Comparison of ENCODE assay signal across 8 cellular contexts in the genomic region with DNA sequence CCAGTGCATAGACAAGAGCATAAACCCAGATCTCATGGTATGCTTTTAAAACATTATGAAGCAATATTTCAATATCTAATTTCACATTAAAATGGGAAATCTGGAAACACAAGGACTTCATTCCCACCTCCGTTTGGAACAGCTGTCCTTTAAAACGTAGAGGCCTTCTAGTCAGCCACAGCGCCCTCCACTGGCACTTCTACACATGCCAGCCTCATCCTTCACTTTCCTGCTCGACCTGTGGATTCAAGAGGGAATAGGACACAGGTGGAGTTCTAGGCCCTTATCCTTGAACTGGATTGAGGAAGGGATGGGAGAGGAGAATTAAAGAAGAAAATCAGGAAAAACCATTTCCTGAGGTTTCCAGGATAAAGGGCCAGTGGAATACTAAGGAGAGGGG.
DNase-seq lines count a peak whose midpoint lies in the region; ATAC-seq, FAIRE-seq and TF ChIP-seq lines count a peak whose summit lies in the region.

No MANE protein-coding gene starts in this region.

- POLR2A ChIA-PET in A549 (lab: Yijun Ruan, JAX), result no interaction called here
- POLR2A ChIA-PET in T-cell (lab: Charles Lee), result interaction anchor here in 1 of 2 donors (1.0 kb wide), 1 partner anchor 32 kb away, joined by 3 read pairs; no protein-coding TSS in a partner anchor

- TF ChIP-seq RAD21 in A549 (conservative IDR thresholded peaks at IDR 0.05 in 1 of 2, IDR thresholded peaks at IDR 0.05 in 1 of 2), result no peak

- no peaks in the 10 kb centered on the region for H3K27me3 Mint-ChIP-seq in T-cell

- peak overlapping the region; percentile 85 to 90 for H3K27ac Mint-ChIP-seq in T-cell

- FAIRE-seq in A549 (lab: Jason Lieb, UNC), result no peak

- no peaks in the 10 kb centered on the region for H3K9me3 Mint-ChIP-seq in T-cell

- peaks cover 59 to 75% (median 59%) of the 10 kb centered on the region in 3 donors for H3K4me1 Mint-ChIP-seq in T-cell

- 0 out of 3 replicates have a peak, but pooled peaks have one; percentile 13 for TF ChIP-seq CTCF in A549 (IDR thresholded peaks at IDR 0.05)

- DNase-seq in A549 (ENCODE audit: low read depth in 1 of 2, low spot score in 1 of 2) (peak in 1 of 2 experiments; percentile 29), ELF-1 (ENCODE audit: low read depth, low spot score) (peak; percentile 66), T-cell (no peak), globus pallidus (ENCODE audit: low spot score) (peak; percentile 38), NCI-H128 (lab: John Stamatoyannopoulos, UW; ENCODE audit: unreplicated experiment) (no peak)
- no peak for DNase-seq in stimulated activated CD4-positive, alpha-beta T cell treated with anti-CD3 and anti-CD28 coated beads, Interleukin-15, amount 100 ng/mL, for 24 hours

- no peak overlapping the region for H3K4me2 ChIP-seq in A549

- no peak overlapping the region for H3K4me3 ChIP-seq in A549

- no peak for TF ChIP-seq POLR2A in A549 (IDR thresholded peaks at IDR 0.05; ENCODE audit: low read length)

- ATAC-seq in A549, result peak in 1 of 2 experiments; percentile 53; a peak in 1 of 6 replicates
- ATAC-seq in T-cell (replicated peaks in 1 of 4), result no peak
- no peak for ATAC-seq in GM21723 (IDR thresholded peaks at IDR 0.05; ENCODE audit: unreplicated experiment)
- ATAC-seq in GM18502 (IDR thresholded peaks at IDR 0.05; ENCODE audit: poor library complexity, unreplicated experiment), result no peak

- no peaks in the 10 kb centered on the region for H3K36me3 Mint-ChIP-seq in T-cell

- CTCF ChIA-PET in A549 (lab: Yijun Ruan, JAX) (interaction anchor here (1.0 to 3.7 kb wide), 3 partner anchors 13 to 32 kb away, joined by 3 to 18 read pairs (median 4); no protein-coding TSS in a partner anchor), T-cell (lab: Charles Lee) (interaction anchor here in 1 of 2 donors (1.3 to 1.9 kb wide), 2 partner anchors 8 to 31 kb away, joined by 3 to 11 read pairs; no protein-coding TSS in a partner anchor)

- H3K9me3 ChIP-seq in A549, result no peaks in the 10 kb centered on the region

- peaks cover 6% of the 10 kb centered on the region; the same call in 2 of the 3 replicates for H3K4me1 ChIP-seq in A549

- H3K4me3 Mint-ChIP-seq in T-cell, result peak overlapping the region in 1 of 3 donors; percentile 82

- H3K27ac ChIP-seq in A549, result no peak overlapping the region

- TF ChIP-seq EP300 in A549 (IDR thresholded peaks at IDR 0.05), result no peak

- WGBS in A549 (ENCODE audit: missing lambda C conversion rate), result 32% methylated on average over 4 of the region's 4 CpGs

TF ChIP-seq in A549, 52 proteins besides CTCF, POLR2A, EP300 and RAD21:
- TF ChIP-seq FOSB (CRISPR knock-in tag; IDR thresholded peaks at IDR 0.05), result no peak
- TF ChIP-seq PHF8 (IDR thresholded peaks at IDR 0.05; ENCODE audit: borderline replicate concordance, low read depth), result no peak
- TF ChIP-seq EHMT2 (IDR thresholded peaks at IDR 0.05; ENCODE audit: low read depth), result no peak
- TF ChIP-seq HOXA7 (CRISPR knock-in tag; IDR thresholded peaks at IDR 0.05), result no peak
- no peak for TF ChIP-seq TP53 (CRISPR knock-in tag; IDR thresholded peaks at IDR 0.05)
- TF ChIP-seq BHLHE40 (IDR thresholded peaks at IDR 0.05; ENCODE audit: low read depth, low read length), result no peak
- TF ChIP-seq, protein P1, sequence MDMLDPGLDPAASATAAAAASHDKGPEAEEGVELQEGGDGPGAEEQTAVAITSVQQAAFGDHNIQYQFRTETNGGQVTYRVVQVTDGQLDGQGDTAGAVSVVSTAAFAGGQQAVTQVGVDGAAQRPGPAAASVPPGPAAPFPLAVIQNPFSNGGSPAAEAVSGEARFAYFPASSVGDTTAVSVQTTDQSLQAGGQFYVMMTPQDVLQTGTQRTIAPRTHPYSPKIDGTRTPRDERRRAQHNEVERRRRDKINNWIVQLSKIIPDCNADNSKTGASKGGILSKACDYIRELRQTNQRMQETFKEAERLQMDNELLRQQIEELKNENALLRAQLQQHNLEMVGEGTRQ (IDR thresholded peaks at IDR 0.05), result no peak
- TF ChIP-seq ESRRA (IDR thresholded peaks at IDR 0.05; ENCODE audit: borderline replicate concordance, low read length), result no peak

Comparison
In these comparisons a context has a peak if more than half of its experiments do, and no peak if none do; other contexts are left out.
1. DNase-seq: peak in ELF-1 (single experiment) and globus pallidus (single experiment); none in T-cell (0 of 34), stimulated activated CD4-positive, alpha-beta T cell treated with anti-CD3 and anti-CD28 coated beads, Interleukin-15, amount 100 ng/mL, for 24 hours (single experiment) and NCI-H128 (single experiment).